In the genomic region with DNA sequence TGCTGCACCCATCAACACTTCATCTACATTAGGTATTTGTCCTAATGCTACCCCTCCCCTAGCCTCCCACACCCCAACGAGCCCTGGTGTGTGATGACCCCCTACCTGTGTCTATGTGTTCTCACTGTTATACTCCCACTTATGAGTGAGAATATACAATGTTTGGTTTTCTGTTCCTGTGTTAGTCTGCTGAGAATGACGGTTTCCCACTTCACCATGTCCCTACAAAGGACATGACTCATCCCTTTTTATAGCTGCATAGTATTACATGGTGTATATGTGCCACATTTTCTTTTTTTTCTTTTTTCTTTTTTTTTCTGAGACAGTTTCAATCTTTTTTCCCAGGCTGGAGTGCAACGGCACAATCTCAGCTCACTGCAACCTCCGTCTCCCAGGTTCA, we compare ENCODE assay signal across 27 cellular contexts.
"Had no signal": no experiment of that assay in that cellular context is flagged by ENCODE, and none has a peak within 500 bp of the region (broad histone marks: within the 10 kb centered on the region; RNA-seq: fewer than 3 reads in every experiment).

No MANE protein-coding gene starts in this region.

- H3K4me1 ChIP-seq: body of pancreas, gastroesophageal sphincter had no signal

- H3K9me3 ChIP-seq: body of pancreas, esophagus squamous epithelium, gastroesophageal sphincter had no signal

- H3K27me3 ChIP-seq: body of pancreas, esophagus squamous epithelium, gastroesophageal sphincter had no signal

- DNase-seq: activated B cell treated with CpG ODN at 0.5 μM for 24 hours; activated CD4-positive, alpha-beta T cell treated with anti-CD3 and anti-CD28 coated beads for 48 hours; activated CD4-positive, alpha-beta T cell treated with anti-CD3 and anti-CD28 coated beads, Interleukin-2, amount 50 U/mL, for 1 hour; activated CD4-positive, alpha-beta T cell treated with anti-CD3 and anti-CD28 coated beads, Interleukin-2, amount 50 U/mL, for 48 hours; activated CD8-positive, alpha-beta memory T cell treated with anti-CD3 and anti-CD28 coated beads for 24 hours; activated CD8-positive, alpha-beta T cell treated with anti-CD3 and anti-CD28 coated beads for 36 hours; activated effector memory CD4-positive, alpha-beta T cell treated with Interleukin-2 at 50 U/mL for 16 hours; activated gamma-delta T cell treated with Interleukin-2 at 50 U/mL for 16 hours; activated naive CD4-positive, alpha-beta T cell treated with anti-CD3 and anti-CD28 coated beads, Interleukin-2, amount 50 U/mL, for 16 hours; activated naive CD4-positive, alpha-beta T cell treated with Interleukin-2 at 50 U/mL for 16 hours; activated T-cell treated with anti-CD3 and anti-CD28 coated beads, Interleukin-2, amount 50 U/mL, for 4 hours; amniotic stem cell; anterior cingulate cortex; body of pancreas; caudate nucleus; cortex of kidney; dermis blood vessel endothelial cell; effector CD4-positive, alpha-beta T cell; effector memory CD8-positive, alpha-beta T cell; esophagus squamous epithelium; foreskin melanocyte; head of caudate nucleus; hippocampal formation; T1000; WERI-Rb-1 had no signal

- H3K36me3 ChIP-seq: esophagus squamous epithelium, gastroesophageal sphincter, WERI-Rb-1 had no signal

- H3K4me3 ChIP-seq: body of pancreas, esophagus squamous epithelium, gastroesophageal sphincter had no signal

- H3K27ac ChIP-seq: body of pancreas, epithelial cell of prostate, esophagus squamous epithelium, gastroesophageal sphincter, WERI-Rb-1 had no signal
